ENCODE assay signal across 18 cellular contexts in genomic region chr2:61520261-61520660, GRCh38.
"Had no signal": no experiment of that assay in that cellular context is flagged by ENCODE, and none has a peak within 500 bp of the region (broad histone marks: within the 10 kb centered on the region; RNA-seq: fewer than 3 reads in every experiment).

No MANE protein-coding gene starts in this region.

- H3K27ac ChIP-seq: adrenal gland, ovary, psoas muscle, skin epidermis had no signal

- H3K4me3 Mint-ChIP-seq: activated B cell treated with CpG ODN at 0.5 μM for 24 hours; activated CD4-positive, alpha-beta memory T cell treated with anti-CD3 and anti-CD28 coated beads for 36 hours; activated CD8-positive, alpha-beta memory T cell treated with anti-CD3 and anti-CD28 coated beads, Interleukin-2, amount 10 ng/mL, durations not matched to agents 7 days and 5 days; effector memory CD8-positive, alpha-beta T cell; neural crest cell; T-cell; type B pancreatic cell had no signal

- H3K27ac Mint-ChIP-seq: activated B cell treated with CpG ODN at 0.5 μM for 24 hours; activated CD4-positive, alpha-beta memory T cell treated with anti-CD3 and anti-CD28 coated beads for 36 hours; type B pancreatic cell had no signal

- H3K27me3 Mint-ChIP-seq: activated B cell treated with CpG ODN at 0.5 μM for 24 hours; activated CD4-positive, alpha-beta memory T cell treated with anti-CD3 and anti-CD28 coated beads for 36 hours; activated CD8-positive, alpha-beta memory T cell treated with anti-CD3 and anti-CD28 coated beads, Interleukin-2, amount 10 ng/mL, durations not matched to agents 7 days and 5 days; effector memory CD8-positive, alpha-beta T cell; T-cell; type B pancreatic cell had no signal

- H3K9me3 Mint-ChIP-seq: activated B cell treated with CpG ODN at 0.5 μM for 24 hours; activated CD4-positive, alpha-beta memory T cell treated with anti-CD3 and anti-CD28 coated beads for 36 hours; activated naive CD4-positive, alpha-beta T cell treated with anti-CD3 and anti-CD28 coated beads, Interleukin-2, amount 50 U/mL, for 72 hours; effector memory CD8-positive, alpha-beta T cell; neural crest cell; T-cell; type B pancreatic cell had no signal

- H3K27me3 ChIP-seq: adrenal gland, ovary had no signal

- H3K36me3 ChIP-seq: ovary had no signal

- H3K4me3 ChIP-seq: adrenal gland, ovary, psoas muscle, skin epidermis had no signal

- DNase-seq: activated B cell treated with CpG ODN at 0.5 μM for 24 hours; activated CD4-positive, alpha-beta memory T cell treated with anti-CD3 and anti-CD28 coated beads for 36 hours; activated CD4-positive, alpha-beta T cell treated with anti-CD3 and anti-CD28 coated beads for 4 hours; activated CD8-positive, alpha-beta memory T cell treated with anti-CD3 and anti-CD28 coated beads, Interleukin-2, amount 10 ng/mL, durations not matched to agents 7 days and 5 days; activated T-cell treated with anti-CD3 and anti-CD28 coated beads, Interleukin-2, amount 50 U/mL, for 1 hour; adrenal gland; effector memory CD8-positive, alpha-beta T cell; ovary; psoas muscle; right cardiac atrium; stimulated activated naive CD8-positive, alpha-beta T cell treated with anti-CD3 and anti-CD28 coated beads, Interleukin-15, Interleukin-2, amounts not matched to agents 100 U/mL and 50 U/mL, for 24 hours; substantia nigra; T-cell had no signal

- H3K9me3 ChIP-seq: adrenal gland, ovary, psoas muscle had no signal

- H3K4me1 Mint-ChIP-seq: neural crest cell had no signal

- ATAC-seq: activated CD8-positive, alpha-beta memory T cell treated with anti-CD3 and anti-CD28 coated beads, Interleukin-2, amount 10 ng/mL, durations not matched to agents 7 days and 5 days; activated naive CD4-positive, alpha-beta T cell treated with anti-CD3 and anti-CD28 coated beads, Interleukin-2, amount 50 U/mL, for 72 hours; effector memory CD8-positive, alpha-beta T cell; psoas muscle; right cardiac atrium; SK-N-SH treated with all-trans-retinoic acid at 6 μM for 48 hours; stimulated activated naive CD8-positive, alpha-beta T cell treated with anti-CD3 and anti-CD28 coated beads, Interleukin-15, Interleukin-2, amounts not matched to agents 100 U/mL and 50 U/mL, for 24 hours; T-cell had no signal
